In the genomic region with DNA sequence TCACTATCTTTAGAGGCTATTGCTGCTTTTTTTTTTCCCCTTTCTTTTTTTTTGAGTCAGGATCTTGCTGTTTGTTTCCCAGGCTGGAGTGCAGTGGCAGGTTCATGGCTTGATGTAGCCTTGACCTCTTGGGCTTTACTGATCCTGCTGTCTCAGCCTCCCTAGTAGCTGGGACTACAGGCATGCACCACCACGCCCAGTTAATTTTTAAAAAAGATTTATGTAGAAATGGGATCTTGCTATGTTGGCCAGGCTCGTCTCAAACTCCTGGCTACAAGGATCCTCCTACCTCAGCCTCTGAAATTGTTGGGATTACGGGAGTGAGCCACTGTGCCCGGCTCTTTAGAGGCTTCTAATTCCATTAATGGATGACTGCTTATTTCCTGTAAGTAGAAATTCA, we compare ENCODE assay signal across 21 cellular contexts. TPM values are rescaled to one million over a fixed set of nuclear protein-coding genes. Genes with fewer than 3 reads are reported as not detected.
DNase-seq lines count a peak whose midpoint lies in the region; ATAC-seq, FAIRE-seq and TF ChIP-seq lines count a peak whose summit lies in the region.
"Had no signal": no experiment of that assay in that cellular context is flagged by ENCODE, and none has a peak within 500 bp of the region (broad histone marks: within the 10 kb centered on the region; RNA-seq: fewer than 3 reads in every experiment).

No MANE protein-coding gene starts in this region.

- BruUV-seq in K562 (replicated peaks; lab: Mats Ljungman, UMichigan) = no TSS peak

- H3K27ac ChIP-seq in HEK293 (ENCODE audit: extremely low read depth, low read depth, low read length) (no peak overlapping the region), K562 (ENCODE audit: extremely low read depth, low read depth, low read length) (no peak overlapping the region)
- H3K27ac ChIP-seq in CD8-positive, alpha-beta T cell (ENCODE audit: low read depth, low read length) = no peak overlapping the region
- H3K27ac ChIP-seq: BLaER1 treated with 17β-estradiol and CSF1 and Interleukin-3, amounts not matched to agents 10 nM and 100 nM; HL-60 had no signal

- H3K9me3 ChIP-seq in HEK293 (ENCODE audit: control insufficient read depth, insufficient read depth, low read depth, low read length) (no peaks in the 10 kb centered on the region), T-helper 17 cell (ENCODE audit: control insufficient read depth, low read length, poor library complexity, severe bottlenecking) (no peaks in the 10 kb centered on the region), K562 (replicated peaks; ENCODE audit: control insufficient read depth, insufficient read depth, low read depth, low read length) (no peaks in the 10 kb centered on the region)
- no peaks in the 10 kb centered on the region for H3K9me3 ChIP-seq in CD8-positive, alpha-beta T cell (ENCODE audit: low read length)

- H3K9me1 ChIP-seq in K562 (ENCODE audit: control insufficient read depth, insufficient read depth, low read length) = no peaks in the 10 kb centered on the region

- no peak for TF ChIP-seq EP300 in K562 (IDR thresholded peaks at IDR 0.05; ENCODE audit: low read length)

- no peak for ATAC-seq in activated CD8-positive, alpha-beta memory T cell treated with anti-CD3 and anti-CD28 coated beads, Interleukin-2, amount 10 ng/mL, durations not matched to agents 7 days and 5 days
- no peak for ATAC-seq in T-helper 17 cell
- ATAC-seq in K562 = no peak
- ATAC-seq in left colon = no peak
- ATAC-seq in CD8-positive, alpha-beta T cell = no peak

- intact Hi-C loops in K562 (cut with micrococcal nuclease) = no loop called here
- intact Hi-C loops in left colon (cut with DNase I, micrococcal nuclease) = no loop called here
- intact Hi-C loops in CD8-positive, alpha-beta T cell (cut with DNase I, micrococcal nuclease) = no loop called here

- no peak overlapping the region for H3K9ac ChIP-seq in K562 (ENCODE audit: insufficient read depth in 1 of 2, low read depth in 2 of 2, low read length in 2 of 2)
- H3K9ac ChIP-seq: BLaER1 treated with 17β-estradiol and CSF1 and Interleukin-3, amounts not matched to agents 10 nM and 100 nM had no signal

- H3K27ac Mint-ChIP-seq in activated CD8-positive, alpha-beta memory T cell treated with anti-CD3 and anti-CD28 coated beads, Interleukin-2, amount 10 ng/mL, durations not matched to agents 7 days and 5 days = peak overlapping the region; percentile 8
- H3K27ac Mint-ChIP-seq in T-helper 17 cell = peak overlapping the region; percentile 4
- H3K27ac Mint-ChIP-seq in CD8-positive, alpha-beta T cell = no peak overlapping the region
- H3K27ac Mint-ChIP-seq: HFFc6 had no signal

- H3K4me1 ChIP-seq in HEK293 (ENCODE audit: control insufficient read depth, insufficient read depth, low read length) (peaks cover 5% of the 10 kb centered on the region), K562 (replicated peaks in 1 of 2; ENCODE audit: control insufficient read depth in 2 of 2, insufficient read depth in 2 of 2, low read length in 2 of 2) (peaks cover 5 to 7% of the 10 kb centered on the region in 2 experiments; a peak in 3 of 5 replicates)
- H3K4me1 ChIP-seq in CD8-positive, alpha-beta T cell (ENCODE audit: insufficient read depth, low read length) = peaks cover 26% of the 10 kb centered on the region

- H3K9me3 Mint-ChIP-seq in activated CD8-positive, alpha-beta memory T cell treated with anti-CD3 and anti-CD28 coated beads, Interleukin-2, amount 10 ng/mL, durations not matched to agents 7 days and 5 days (ENCODE audit: low read depth) = peaks cover 2% of the 10 kb centered on the region
- no peaks in the 10 kb centered on the region for H3K9me3 Mint-ChIP-seq in CD8-positive, alpha-beta T cell
- H3K9me3 Mint-ChIP-seq: CD4-positive, CD25-positive, alpha-beta regulatory T cell had no signal

- TF ChIP-seq RAD21 in K562 (CRISPR knock-in tag; conservative IDR thresholded peaks at IDR 0.05 in 1 of 2, IDR thresholded peaks at IDR 0.05 in 1 of 2) = no peak

- no peak overlapping the region for H3K4me2 ChIP-seq in K562 (ENCODE audit: insufficient read depth, low read length)
- H3K4me2 ChIP-seq: BLaER1 treated with 17β-estradiol and CSF1 and Interleukin-3, amounts not matched to agents 10 nM and 100 nM had no signal

- H3K79me2 ChIP-seq in K562 (ENCODE audit: control insufficient read depth, insufficient read depth, low read length) = peaks cover 98% of the 10 kb centered on the region

- TF ChIP-seq CTCF in HEK293 (tag by site-specific recombination; IDR thresholded peaks at IDR 0.05) (no peak), K562 (IDR thresholded peaks at IDR 0.05 in 2 of 3, conservative IDR thresholded peaks at IDR 0.05 in 1 of 3; ENCODE audit: insufficient read depth in 2 of 3, low read depth in 1 of 3, low read length in 3 of 3) (no peak)
- TF ChIP-seq CTCF in CD8-positive, alpha-beta T cell (IDR thresholded peaks at IDR 0.05) = no peak

- no peak overlapping the region for H3K4me3 Mint-ChIP-seq in activated CD8-positive, alpha-beta memory T cell treated with anti-CD3 and anti-CD28 coated beads, Interleukin-2, amount 10 ng/mL, durations not matched to agents 7 days and 5 days
- no peak overlapping the region for H3K4me3 Mint-ChIP-seq in T-helper 17 cell
- H3K4me3 Mint-ChIP-seq in CD8-positive, alpha-beta T cell = no peak overlapping the region
- H3K4me3 Mint-ChIP-seq: HFFc6 had no signal

- H3K27me3 ChIP-seq in K562 (ENCODE audit: control insufficient read depth in 2 of 2, insufficient read depth in 2 of 2, low read length in 2 of 2) = no peaks in the 10 kb centered on the region
- H3K27me3 ChIP-seq in CD8-positive, alpha-beta T cell (ENCODE audit: insufficient read depth, low read length) = no peaks in the 10 kb centered on the region
- H3K27me3 ChIP-seq: BLaER1 treated with 17β-estradiol and CSF1 and Interleukin-3, amounts not matched to agents 10 nM and 100 nM had no signal

- POLR2A ChIA-PET in HEK293 (lab: Yijun Ruan, JAX) (interaction anchor here (0.6 kb wide), 1 partner anchor 891 kb away, joined by 3 read pairs; no protein-coding TSS in a partner anchor), K562 (lab: Yijun Ruan, JAX) (interaction anchor here (1.1 kb wide), 2 partner anchors 14 to 15 kb away, joined by 3 read pairs; a partner anchor contains a TSS)
- POLR2A ChIA-PET in CD8-positive, alpha-beta T cell (lab: Charles Lee) = interaction anchor here (0.6 kb wide), 1 partner anchor 39 kb away, joined by 3 read pairs; no protein-coding TSS in a partner anchor

- in situ Hi-C loops in K562 (cut with MboI) = no loop called here

- no peak for TF ChIP-seq POLR2A in K562 (conservative IDR thresholded peaks at IDR 0.05)

- WGBS in K562 (ENCODE audit: insufficient coverage, low coverage, missing lambda C conversion rate) = 91% methylated on average over 4 of the region's 4 CpGs

- H3K36me3 ChIP-seq in HEK293 (ENCODE audit: control insufficient read depth in 2 of 2, insufficient read depth in 1 of 2, low read length in 2 of 2) (no peaks in the 10 kb centered on the region; a peak in 1 of 3 replicates), K562 (ENCODE audit: control insufficient read depth, insufficient read depth, low read length) (peaks cover 26% of the 10 kb centered on the region; the same call in 1 of the 3 replicates)
- H3K36me3 ChIP-seq in CD8-positive, alpha-beta T cell (ENCODE audit: insufficient read depth, low read length) = no peaks in the 10 kb centered on the region
- H3K36me3 ChIP-seq: HAP-1 had no signal

- DNase-seq in activated CD8-positive, alpha-beta memory T cell treated with anti-CD3 and anti-CD28 coated beads, Interleukin-2, amount 10 ng/mL, durations not matched to agents 7 days and 5 days = no peak
- DNase-seq in activated CD8-positive, alpha-beta memory T cell treated with anti-CD3 and anti-CD28 coated beads, Interleukin-2, amount 50 U/mL, for 48 hours = no peak
- no peak for DNase-seq in T-helper 17 cell
- DNase-seq in K562 (ENCODE audit: extremely low read depth in 1 of 4, low spot score in 3 of 4) = no peak
- DNase-seq in left colon = no peak
- no peak for DNase-seq in CD8-positive, alpha-beta T cell
- DNase-seq in inferior parietal cortex (ENCODE audit: extremely low spot score) = no peak
- DNase-seq: ACHN; CD4-positive, CD25-positive, alpha-beta regulatory T cell; DMS153; DMS79 treated with DMSO at 0.1 percent for 48 hours; EL; GOT3; HFFc6 had no signal

- no peaks in the 10 kb centered on the region for H3K27me3 Mint-ChIP-seq in activated CD8-positive, alpha-beta memory T cell treated with anti-CD3 and anti-CD28 coated beads, Interleukin-2, amount 10 ng/mL, durations not matched to agents 7 days and 5 days
- no peaks in the 10 kb centered on the region for H3K27me3 Mint-ChIP-seq in T-helper 17 cell
- H3K27me3 Mint-ChIP-seq in CD8-positive, alpha-beta T cell (ENCODE audit: low read depth) = no peaks in the 10 kb centered on the region
- H3K27me3 Mint-ChIP-seq: CD4-positive, CD25-positive, alpha-beta regulatory T cell had no signal

- FAIRE-seq in K562 (lab: Jason Lieb, UNC) = no peak
- FAIRE-seq: D721Med, G401.6, GM12892 had no signal

- H4K20me1 ChIP-seq in K562 (replicated peaks; ENCODE audit: control insufficient read depth, insufficient read depth, low read length) = no peaks in the 10 kb centered on the region

- CTCF ChIA-PET in activated CD8-positive, alpha-beta memory T cell treated with anti-CD3 and anti-CD28 coated beads, Interleukin-2, amount 10 ng/mL, durations not matched to agents 7 days and 5 days (lab: Charles Lee) = interaction anchor here (1.6 kb wide), 1 partner anchor 16 kb away, joined by 4 read pairs; no protein-coding TSS in a partner anchor
- CTCF ChIA-PET in HEK293 (lab: Yijun Ruan, JAX) (interaction anchor here (0.6 to 0.7 kb wide), 2 partner anchors 46 to 211 kb away, joined by 5 to 7 read pairs; no protein-coding TSS in a partner anchor), K562 (lab: Yijun Ruan, JAX; ENCODE audit: low intra/inter-chr PET ratio) (no interaction called here)
- CTCF ChIA-PET in CD8-positive, alpha-beta T cell (lab: Charles Lee) = interaction anchor here (0.7 to 1.4 kb wide), 2 partner anchors 15 to 1156 kb away, joined by 3 read pairs; a partner anchor contains a TSS

- peaks cover 33% of the 10 kb centered on the region for H3K36me3 Mint-ChIP-seq in activated CD8-positive, alpha-beta memory T cell treated with anti-CD3 and anti-CD28 coated beads, Interleukin-2, amount 10 ng/mL, durations not matched to agents 7 days and 5 days
- peaks cover 3% of the 10 kb centered on the region for H3K36me3 Mint-ChIP-seq in T-helper 17 cell (ENCODE audit: low read depth)
- peaks cover 47% of the 10 kb centered on the region for H3K36me3 Mint-ChIP-seq in CD8-positive, alpha-beta T cell

- H3K4me1 Mint-ChIP-seq in activated CD8-positive, alpha-beta memory T cell treated with anti-CD3 and anti-CD28 coated beads, Interleukin-2, amount 10 ng/mL, durations not matched to agents 7 days and 5 days = peaks cover 19% of the 10 kb centered on the region
- peaks cover 34% of the 10 kb centered on the region for H3K4me1 Mint-ChIP-seq in T-helper 17 cell
- peaks cover 67% of the 10 kb centered on the region for H3K4me1 Mint-ChIP-seq in CD8-positive, alpha-beta T cell (ENCODE audit: low read depth)

- H3K4me3 ChIP-seq in HEK293 (ENCODE audit: low read depth, low read length) (no peak overlapping the region), K562 (no peak overlapping the region)
- no peak overlapping the region for H3K4me3 ChIP-seq in CD8-positive, alpha-beta T cell (ENCODE audit: low read depth, low read length)
- H3K4me3 ChIP-seq: BLaER1 treated with 17β-estradiol and CSF1 and Interleukin-3, amounts not matched to agents 10 nM and 100 nM; HAP-1 had no signal

- no peak overlapping the region for H2AFZ ChIP-seq in K562 (ENCODE audit: low read depth, low read length)

RNA-seq across cellular contexts. Expression of a gene that starts 15.1 kb away (rescaled TPM):
- 10 to 100 TPM; 33.5 to 37.5 TPM for total RNA-seq in activated CD8-positive, alpha-beta memory T cell treated with anti-CD3 and anti-CD28 coated beads, Interleukin-2, amount 10 ng/mL, durations not matched to agents 7 days and 5 days
- total RNA-seq in T-helper 17 cell = 10 to 100 TPM; 42.6 to 46.6 TPM
- total RNA-seq in K562 (2011; cell fraction: chromatin; rRNA removed; ENCODE audit: low replicate concordance) = 68.6 and 206 TPM in 2 replicates
- total RNA-seq in K562 (2011; cell fraction: nucleolus; rRNA removed) = 29.5 and 38.4 TPM in 2 replicates
- total RNA-seq in K562 (2011; cell fraction: nucleoplasm; rRNA removed) = 68.1 and 97.3 TPM in 2 replicates
- 23.0 and 23.9 TPM in 2 replicates for total RNA-seq in K562 (2014; rRNA removed)
- total RNA-seq in K562 (2014; rRNA removed; fragmentation: Illumina TruSeq; extraction: Trizol) = 56.1 and 59.4 TPM in 2 replicates
- 44.8 and 47.5 TPM in 2 replicates for total RNA-seq in K562 (2015; rRNA removed; fragmentation: Illumina TruSeq; extraction: Trizol)
- 43.3 and 45.3 TPM in 2 replicates for total RNA-seq in K562 (2021)
- 15.1 and 18.2 TPM in 2 replicates for polyA plus RNA-seq in K562 (2011; rRNA removed)
- 7.3 and 9.3 TPM in 2 replicates for polyA plus RNA-seq in K562 (2011; cell fraction: cytosol; rRNA removed)
- polyA plus RNA-seq in K562 (2011; cell fraction: nucleus; rRNA removed) = 18.7 and 21.6 TPM in 2 replicates
- 10.1 and 11.9 TPM in 2 replicates for polyA plus RNA-seq in K562 (2012)
- 15.4 and 21.1 TPM in 2 replicates for polyA plus RNA-seq in K562 (2014; fragmentation: Illumina TruSeq; extraction: Trizol)
- polyA plus RNA-seq in K562 (2014; fragmentation: Nextera tagmentation; extraction: Ambion mirVana) = 1 to 10 TPM; 4.7 to 4.8 TPM
- polyA plus RNA-seq in K562 (2014; rRNA removed) = 8.9 and 9.7 TPM in 2 replicates
- polyA minus RNA-seq in K562 (2011; rRNA and poly(A)+ RNA removed) = 132 and 175 TPM in 2 replicates
- 41.2 and 42.2 TPM in 2 replicates for polyA minus RNA-seq in K562 (2011; cell fraction: cytosol; rRNA and poly(A)+ RNA removed)
- polyA minus RNA-seq in K562 (2011; cell fraction: nucleus; rRNA and poly(A)+ RNA removed) = 26.8 and 59.2 TPM in 2 replicates
- 10 to 100 TPM; 26.9 to 28.2 TPM for total RNA-seq in left colon
- 10 to 100 TPM; 32.9 to 35.7 TPM for total RNA-seq in CD8-positive, alpha-beta T cell
